40 cellular contexts compared by ENCODE assay signal in the genomic region with DNA sequence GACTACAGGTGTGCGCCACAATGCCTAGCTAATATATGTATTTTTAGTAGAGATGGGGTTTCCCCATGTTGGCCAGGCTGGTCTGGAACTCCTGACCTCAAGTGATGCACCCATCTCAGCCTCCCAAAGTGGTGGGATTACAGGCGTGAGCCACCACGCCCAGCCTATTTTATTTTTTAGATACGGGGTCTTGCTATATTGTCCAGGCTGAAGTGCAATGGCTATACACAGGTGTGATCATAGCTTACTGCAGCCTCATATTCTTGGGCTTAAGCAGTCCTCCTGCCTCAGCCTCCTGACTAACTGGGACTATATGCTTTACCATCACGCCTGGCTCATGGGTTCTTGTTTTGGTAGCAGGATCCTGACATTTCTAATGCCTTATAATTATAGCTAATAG.
"Had no signal": no experiment of that assay in that cellular context is flagged by ENCODE, and none has a peak within 500 bp of the region (broad histone marks: within the 10 kb centered on the region; RNA-seq: fewer than 3 reads in every experiment).

No MANE protein-coding gene starts in this region.

- DNase-seq: activated effector memory CD4-positive, alpha-beta T cell treated with anti-CD3 and anti-CD28 coated beads, Interleukin-2, amount 50 U/mL, for 16 hours; activated effector memory CD4-positive, alpha-beta T cell treated with Interleukin-2 at 50 U/mL for 16 hours; activated gamma-delta T cell; activated gamma-delta T cell treated with Interleukin-2 at 50 U/mL for 16 hours; activated naive CD4-positive, alpha-beta T cell; activated naive CD4-positive, alpha-beta T cell treated with anti-CD3 and anti-CD28 coated beads for 36 hours; activated naive CD4-positive, alpha-beta T cell treated with anti-CD3 and anti-CD28 coated beads, Interleukin-2, amount 10 ng/mL, durations not matched to agents 7 days and 5 days; activated naive CD4-positive, alpha-beta T cell treated with anti-CD3 and anti-CD28 coated beads, Interleukin-2, amount 50 U/mL, for 16 hours; activated naive CD4-positive, alpha-beta T cell treated with Interleukin-2 at 50 U/mL for 16 hours; activated naive CD8-positive, alpha-beta T cell treated with anti-CD3 and anti-CD28 coated beads for 36 hours; activated naive CD8-positive, alpha-beta T cell treated with anti-CD3 and anti-CD28 coated beads, Interleukin-2, amount 10 ng/mL, durations not matched to agents 7 days and 5 days; activated naive CD8-positive, alpha-beta T cell treated with anti-CD3 and anti-CD28 coated beads, Interleukin-2, amount 50 U/mL, for 24 hours; activated T-cell treated with anti-CD3 and anti-CD28 coated beads, Interleukin-2, amount 50 U/mL, for 24 hours; activated T-cell treated with anti-CD3 and anti-CD28 coated beads, Interleukin-2, amount 50 U/mL, for 4 hours; activated T-cell treated with anti-CD3 and anti-CD28 coated beads, Interleukin-2, amount 50 U/mL, for 48 hours; activated T-cell treated with anti-CD3 and anti-CD28 coated beads, Interleukin-2, amount 50 U/mL, for 72 hours; adrenal gland; amniotic stem cell; amygdala; anterior cingulate cortex; aorta; body of pancreas; brain microvascular endothelial cell; caudate nucleus; central memory CD4-positive, alpha-beta T cell; cerebellar nuclear complex had no signal

- ATAC-seq: activated naive CD4-positive, alpha-beta T cell treated with anti-CD3 and anti-CD28 coated beads, Interleukin-2, amount 50 U/mL, for 72 hours; activated naive CD8-positive, alpha-beta T cell treated with anti-CD3 and anti-CD28 coated beads, Interleukin-2, amount 50 U/mL, for 24 hours; activated T-cell treated with anti-CD3 and anti-CD28 coated beads, Interleukin-2, amount 50 U/mL, for 4 hours; activated T-cell treated with anti-CD3 and anti-CD28 coated beads, Interleukin-2, amount 50 U/mL, for 72 hours; activated T-helper 17 cell treated with anti-CD3 and anti-CD28 coated beads, Interleukin-2, amount 50 U/mL, for 72 hours; body of pancreas had no signal

- H3K4me3 Mint-ChIP-seq: activated naive CD4-positive, alpha-beta T cell treated with anti-CD3 and anti-CD28 coated beads for 36 hours; activated naive CD4-positive, alpha-beta T cell treated with anti-CD3 and anti-CD28 coated beads, Interleukin-2, amount 10 ng/mL, durations not matched to agents 7 days and 5 days; activated naive CD4-positive, alpha-beta T cell treated with anti-CD3 and anti-CD28 coated beads, Interleukin-2, amount 50 U/mL, for 24 hours; activated naive CD8-positive, alpha-beta T cell; activated naive CD8-positive, alpha-beta T cell treated with anti-CD3 and anti-CD28 coated beads for 36 hours; activated naive CD8-positive, alpha-beta T cell treated with anti-CD3 and anti-CD28 coated beads, Interleukin-2, amount 10 ng/mL, durations not matched to agents 7 days and 5 days; activated naive CD8-positive, alpha-beta T cell treated with anti-CD3 and anti-CD28 coated beads, Interleukin-2, amount 50 U/mL, for 24 hours; activated T-cell treated with anti-CD3 and anti-CD28 coated beads, Interleukin-2, amount 50 U/mL, for 24 hours; activated T-cell treated with anti-CD3 and anti-CD28 coated beads, Interleukin-2, amount 50 U/mL, for 4 hours; activated T-cell treated with anti-CD3 and anti-CD28 coated beads, Interleukin-2, amount 50 U/mL, for 72 hours; activated T-helper 1 cell treated with anti-CD3 and anti-CD28 coated beads, Interleukin-12 subunit alpha, Interleukin-12 subunit beta, Interleukin-2, Interleukin-4 antibody, amounts not matched to agents 30 ng/mL and 10 ng/mL and 1 ng/mL, durations not matched to agents 14 hours and 24 hours and 36 hours; activated T-helper 17 cell treated with anti-CD3 and anti-CD28 coated beads, Interleukin-2, amount 50 U/mL, for 72 hours; brain; central memory CD8-positive, alpha-beta T cell had no signal

- H3K36me3 ChIP-seq: breast epithelium had no signal

- FAIRE-seq: astrocyte, bronchial epithelial cell, colon had no signal

- H3K27ac ChIP-seq: adrenal gland, ascending aorta, body of pancreas, brain microvascular endothelial cell, breast epithelium, cardiac muscle cell had no signal

- H3K27me3 ChIP-seq: adrenal gland, ascending aorta, body of pancreas, brain microvascular endothelial cell, breast epithelium, cardiac muscle cell had no signal

- H3K27me3 Mint-ChIP-seq: activated naive CD4-positive, alpha-beta T cell treated with anti-CD3 and anti-CD28 coated beads, Interleukin-2, amount 10 ng/mL, durations not matched to agents 7 days and 5 days; activated naive CD4-positive, alpha-beta T cell treated with anti-CD3 and anti-CD28 coated beads, Interleukin-2, amount 50 U/mL, for 24 hours; activated naive CD8-positive, alpha-beta T cell; activated naive CD8-positive, alpha-beta T cell treated with anti-CD3 and anti-CD28 coated beads for 36 hours; activated naive CD8-positive, alpha-beta T cell treated with anti-CD3 and anti-CD28 coated beads, Interleukin-2, amount 10 ng/mL, durations not matched to agents 7 days and 5 days; activated naive CD8-positive, alpha-beta T cell treated with anti-CD3 and anti-CD28 coated beads, Interleukin-2, amount 50 U/mL, for 24 hours; activated T-cell treated with anti-CD3 and anti-CD28 coated beads, Interleukin-2, amount 50 U/mL, for 24 hours; activated T-helper 17 cell treated with anti-CD3 and anti-CD28 coated beads, Interleukin-2, amount 50 U/mL, for 72 hours; brain; central memory CD8-positive, alpha-beta T cell had no signal

- H3K9me3 Mint-ChIP-seq: activated naive CD4-positive, alpha-beta T cell treated with anti-CD3 and anti-CD28 coated beads for 36 hours; activated naive CD4-positive, alpha-beta T cell treated with anti-CD3 and anti-CD28 coated beads, Interleukin-2, amount 10 ng/mL, durations not matched to agents 7 days and 5 days; activated naive CD4-positive, alpha-beta T cell treated with anti-CD3 and anti-CD28 coated beads, Interleukin-2, amount 50 U/mL, for 24 hours; activated naive CD4-positive, alpha-beta T cell treated with anti-CD3 and anti-CD28 coated beads, Interleukin-2, amount 50 U/mL, for 72 hours; activated naive CD8-positive, alpha-beta T cell treated with anti-CD3 and anti-CD28 coated beads for 36 hours; activated naive CD8-positive, alpha-beta T cell treated with anti-CD3 and anti-CD28 coated beads, Interleukin-2, amount 10 ng/mL, durations not matched to agents 7 days and 5 days; activated naive CD8-positive, alpha-beta T cell treated with anti-CD3 and anti-CD28 coated beads, Interleukin-2, amount 50 U/mL, for 24 hours; activated T-cell treated with anti-CD3 and anti-CD28 coated beads, Interleukin-2, amount 50 U/mL, for 24 hours; activated T-cell treated with anti-CD3 and anti-CD28 coated beads, Interleukin-2, amount 50 U/mL, for 4 hours; activated T-cell treated with anti-CD3 and anti-CD28 coated beads, Interleukin-2, amount 50 U/mL, for 72 hours; activated T-helper 1 cell treated with anti-CD3 and anti-CD28 coated beads, Interleukin-12 subunit alpha, Interleukin-12 subunit beta, Interleukin-2, Interleukin-4 antibody, amounts not matched to agents 30 ng/mL and 10 ng/mL and 1 ng/mL, durations not matched to agents 14 hours and 24 hours and 36 hours; activated T-helper 17 cell treated with anti-CD3 and anti-CD28 coated beads, Interleukin-2, amount 50 U/mL, for 72 hours; activated T-helper 2 cell treated with anti-CD3 and anti-CD28 coated beads, Interferon-gamma antibody, Interleukin-2, Interleukin-4, amounts not matched to agents 10 μg/mL and 5 μg/mL and 100 μg/mL, durations not matched to agents 14 hours and 24 hours and 36 hours; brain; central memory CD8-positive, alpha-beta T cell had no signal

- H3K9me3 ChIP-seq: adrenal gland, ascending aorta, breast epithelium had no signal

- H3K4me3 ChIP-seq: adrenal gland, ascending aorta, body of pancreas, breast epithelium, cardiac muscle cell had no signal

- H3K27ac Mint-ChIP-seq: activated naive CD4-positive, alpha-beta T cell treated with anti-CD3 and anti-CD28 coated beads for 36 hours; activated naive CD4-positive, alpha-beta T cell treated with anti-CD3 and anti-CD28 coated beads, Interleukin-2, amount 10 ng/mL, durations not matched to agents 7 days and 5 days; activated naive CD4-positive, alpha-beta T cell treated with anti-CD3 and anti-CD28 coated beads, Interleukin-2, amount 50 U/mL, for 24 hours; activated naive CD4-positive, alpha-beta T cell treated with anti-CD3 and anti-CD28 coated beads, Interleukin-2, amount 50 U/mL, for 72 hours; activated naive CD8-positive, alpha-beta T cell; activated naive CD8-positive, alpha-beta T cell treated with anti-CD3 and anti-CD28 coated beads for 36 hours; activated naive CD8-positive, alpha-beta T cell treated with anti-CD3 and anti-CD28 coated beads, Interleukin-2, amount 10 ng/mL, durations not matched to agents 7 days and 5 days; activated naive CD8-positive, alpha-beta T cell treated with anti-CD3 and anti-CD28 coated beads, Interleukin-2, amount 50 U/mL, for 24 hours; activated T-cell treated with anti-CD3 and anti-CD28 coated beads, Interleukin-2, amount 50 U/mL, for 24 hours; activated T-cell treated with anti-CD3 and anti-CD28 coated beads, Interleukin-2, amount 50 U/mL, for 72 hours; activated T-helper 1 cell treated with anti-CD3 and anti-CD28 coated beads, Interleukin-12 subunit alpha, Interleukin-12 subunit beta, Interleukin-2, Interleukin-4 antibody, amounts not matched to agents 30 ng/mL and 10 ng/mL and 1 ng/mL, durations not matched to agents 14 hours and 24 hours and 36 hours; activated T-helper 17 cell treated with anti-CD3 and anti-CD28 coated beads, Interleukin-2, amount 50 U/mL, for 72 hours; activated T-helper 2 cell treated with anti-CD3 and anti-CD28 coated beads, Interferon-gamma antibody, Interleukin-2, Interleukin-4, amounts not matched to agents 10 μg/mL and 5 μg/mL and 100 μg/mL, durations not matched to agents 14 hours and 24 hours and 36 hours; brain had no signal

- H3K4me1 ChIP-seq: adrenal gland, ascending aorta, breast epithelium had no signal

- H3K4me1 Mint-ChIP-seq: activated naive CD4-positive, alpha-beta T cell treated with anti-CD3 and anti-CD28 coated beads, Interleukin-2, amount 10 ng/mL, durations not matched to agents 7 days and 5 days; brain had no signal
